Comparison of ENCODE assay signal across 1 cellular context in the genomic region with DNA sequence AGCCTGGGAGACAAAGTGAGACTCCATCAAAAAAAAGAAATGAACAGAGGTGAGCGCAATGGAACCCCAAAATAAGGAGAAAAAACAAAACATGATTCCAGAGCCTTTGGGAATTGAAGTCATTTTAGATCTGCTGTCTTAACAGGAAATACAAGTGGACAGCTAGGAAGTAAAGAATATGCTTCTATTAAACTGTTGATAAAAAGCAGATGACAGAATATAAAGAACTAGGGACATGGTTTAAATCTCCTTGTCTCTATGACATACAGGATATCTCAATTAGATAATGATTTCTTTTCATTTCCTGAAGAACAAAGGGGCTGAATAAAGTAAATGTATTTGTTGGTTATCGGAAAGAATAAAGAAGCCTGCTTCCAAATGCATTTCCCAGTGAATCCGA.
TF ChIP-seq lines count a peak whose summit lies in the region.

No MANE protein-coding gene starts in this region.

TF ChIP-seq in SK-N-SH, 30 proteins besides CTCF, POLR2A, EP300 and RAD21 (continued from another document):
- TF ChIP-seq, protein P1, sequence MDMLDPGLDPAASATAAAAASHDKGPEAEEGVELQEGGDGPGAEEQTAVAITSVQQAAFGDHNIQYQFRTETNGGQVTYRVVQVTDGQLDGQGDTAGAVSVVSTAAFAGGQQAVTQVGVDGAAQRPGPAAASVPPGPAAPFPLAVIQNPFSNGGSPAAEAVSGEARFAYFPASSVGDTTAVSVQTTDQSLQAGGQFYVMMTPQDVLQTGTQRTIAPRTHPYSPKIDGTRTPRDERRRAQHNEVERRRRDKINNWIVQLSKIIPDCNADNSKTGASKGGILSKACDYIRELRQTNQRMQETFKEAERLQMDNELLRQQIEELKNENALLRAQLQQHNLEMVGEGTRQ (IDR thresholded peaks at IDR 0.05; ENCODE audit: borderline replicate concordance, low read depth, low read length): no peak
- TF ChIP-seq CHD2 (IDR thresholded peaks at IDR 0.05; ENCODE audit: low read length, partially characterized antibody) (no peak), TEAD4 (IDR thresholded peaks at IDR 0.05; ENCODE audit: borderline replicate concordance, insufficient read depth) (peak; percentile 62; the same call in 1 of the 2 replicates), JUND (IDR thresholded peaks at IDR 0.05) (peak; percentile 44; the same call in 1 of the 2 replicates), POLR2AphosphoS5 (IDR thresholded peaks at IDR 0.05; ENCODE audit: low read depth, low read length) (peak; percentile 87)
